In genomic region chr18:39913790-39914366, GRCh38 we compare ENCODE assay signal across 13 cellular contexts.
DNase-seq lines count a peak whose midpoint lies in the region; ATAC-seq and TF ChIP-seq lines count a peak whose summit lies in the region.
"Had no signal": no experiment of that assay in that cellular context is flagged by ENCODE, and none has a peak within 500 bp of the region (broad histone marks: within the 10 kb centered on the region; RNA-seq: fewer than 3 reads in every experiment).

No MANE protein-coding gene starts in this region.

- DNase-seq in SK-N-SH = no peak
- DNase-seq in epithelial cell of esophagus (ENCODE audit: low read depth) = peak; percentile 33
- no peak for DNase-seq in mesothelial cell of epicardium (ENCODE audit: low spot score in 2 of 2, unreplicated experiment in 2 of 2)
- DNase-seq in retina = peak; percentile 5
- DNase-seq in LoVo (ENCODE audit: low spot score) = no peak
- no peak for DNase-seq in NCI-H526 (lab: John Stamatoyannopoulos, UW)
- DNase-seq: AML-193; CD8-positive, alpha-beta memory T cell; DMS 273 treated with DMSO at 0.1 percent for 48 hours had no signal

- peak overlapping the region; percentile 51 for H3K27ac Mint-ChIP-seq in mesothelial cell of epicardium
- H3K27ac Mint-ChIP-seq: CD8-positive, alpha-beta memory T cell had no signal

- H3K36me3 ChIP-seq in SK-N-SH (replicated peaks in 1 of 2; ENCODE audit: control insufficient read depth in 1 of 2, insufficient read depth in 2 of 2, low read length in 1 of 2) = no peaks in the 10 kb centered on the region
- H3K36me3 ChIP-seq: BLaER1 had no signal

- H2AFZ ChIP-seq in SK-N-SH (ENCODE audit: low read depth) = no peak overlapping the region

- H3F3A ChIP-seq in SK-N-SH (replicated peaks; ENCODE audit: insufficient read depth) = no peaks in the 10 kb centered on the region

- H3K79me2 ChIP-seq in SK-N-SH (ENCODE audit: insufficient read depth) = no peaks in the 10 kb centered on the region

- no peaks in the 10 kb centered on the region for H3K27me3 Mint-ChIP-seq in mesothelial cell of epicardium (ENCODE audit: low read depth)

- POLR2A ChIA-PET in SK-N-SH (lab: Yijun Ruan, JAX) = interaction anchor here (0.7 kb wide), 1 partner anchor 1166 kb away, joined by 3 read pairs; no protein-coding TSS in a partner anchor

- ATAC-seq in SK-N-SH treated with all-trans-retinoic acid at 6 μM for 48 hours = no peak
- no peak for ATAC-seq in GM21723 (IDR thresholded peaks at IDR 0.05; ENCODE audit: unreplicated experiment)

- H3K4me3 ChIP-seq in SK-N-SH (ENCODE audit: low read depth in 2 of 2, low read length in 1 of 2) = no peak overlapping the region
- no peak overlapping the region for H3K4me3 ChIP-seq in epithelial cell of esophagus (ENCODE audit: low read length)
- H3K4me3 ChIP-seq: BLaER1 had no signal

- H3K9me3 ChIP-seq in SK-N-SH = no peaks in the 10 kb centered on the region; the same call in 1 of the 2 replicates
- H3K9me3 ChIP-seq: BLaER1 had no signal

- CTCF ChIA-PET in SK-N-SH (lab: Yijun Ruan, JAX) = interaction anchor here (1.4 kb wide), 1 partner anchor 20 kb away, joined by 3 read pairs; no protein-coding TSS in a partner anchor

- no peak overlapping the region for H3K27ac ChIP-seq in SK-N-SH (ENCODE audit: low read depth in 2 of 2, low read length in 1 of 2)
- H3K27ac ChIP-seq: 22Rv1, BLaER1 had no signal

- TF ChIP-seq RAD21 in SK-N-SH (IDR thresholded peaks at IDR 0.05; ENCODE audit: low read length) = no peak

- H4K20me1 ChIP-seq in SK-N-SH (ENCODE audit: insufficient read depth) = no peaks in the 10 kb centered on the region
- H4K20me1 ChIP-seq: BLaER1 had no signal

- no peak overlapping the region for H3K9ac ChIP-seq in SK-N-SH
- H3K9ac ChIP-seq: BLaER1 had no signal

- WGBS in SK-N-SH (ENCODE audit: low lambda C conversion rate) = 44% methylated on average over 4 of the region's 4 CpGs

- H3K27me3 ChIP-seq in SK-N-SH (ENCODE audit: insufficient read depth) = no peaks in the 10 kb centered on the region
- H3K27me3 ChIP-seq: BLaER1 had no signal

- H3K9me2 ChIP-seq in SK-N-SH = no peaks in the 10 kb centered on the region

- TF ChIP-seq CTCF in SK-N-SH (IDR thresholded peaks at IDR 0.05) = no peak
- no peak for TF ChIP-seq CTCF in epithelial cell of esophagus (IDR thresholded peaks at IDR 0.05; ENCODE audit: insufficient read depth, low read depth, low read length, missing control alignments)
- TF ChIP-seq CTCF in mesothelial cell of epicardium (IDR thresholded peaks at IDR 0.05; ENCODE audit: unreplicated experiment) = no peak

- H3K4me1 Mint-ChIP-seq in mesothelial cell of epicardium = peaks cover 34% of the 10 kb centered on the region
- H3K4me1 Mint-ChIP-seq: CD8-positive, alpha-beta memory T cell had no signal

- H3K9me3 Mint-ChIP-seq in mesothelial cell of epicardium = peaks cover 17% of the 10 kb centered on the region

- H3K36me3 Mint-ChIP-seq in mesothelial cell of epicardium = peaks cover 8% of the 10 kb centered on the region
- H3K36me3 Mint-ChIP-seq: CD8-positive, alpha-beta memory T cell had no signal

- peaks cover 0 to 2% of the 10 kb centered on the region in 2 experiments; a peak in 1 of 4 replicates for H3K4me1 ChIP-seq in SK-N-SH (ENCODE audit: control insufficient read depth in 1 of 2, insufficient read depth in 2 of 2, low read depth in 1 of 2, low read length in 1 of 2)
- H3K4me1 ChIP-seq: BLaER1 had no signal

- no peak overlapping the region for H3K4me2 ChIP-seq in SK-N-SH
- H3K4me2 ChIP-seq: BLaER1 had no signal

- TF ChIP-seq EP300 in SK-N-SH (IDR thresholded peaks at IDR 0.05; ENCODE audit: borderline replicate concordance in 1 of 2, low read depth in 1 of 2, low read length in 1 of 2) = no peak

- no peak overlapping the region for H3K4me3 Mint-ChIP-seq in mesothelial cell of epicardium
- H3K4me3 Mint-ChIP-seq: CD8-positive, alpha-beta memory T cell had no signal

TF ChIP-seq in SK-N-SH treated with all-trans-retinoic acid at 6 μM for 48 hours, 23 proteins besides CTCF, POLR2A, EP300 and RAD21:
- no peak for TF ChIP-seq SNAI2 (CRISPR knock-in tag; IDR thresholded peaks at IDR 0.05)
- no peak for TF ChIP-seq POU6F1 (CRISPR knock-in tag; IDR thresholded peaks at IDR 0.05; ENCODE audit: borderline replicate concordance, low read depth)
- peak; percentile 53 for TF ChIP-seq ISL1 (CRISPR knock-in tag; IDR thresholded peaks at IDR 0.05)
- no peak for TF ChIP-seq OSR1 (CRISPR knock-in tag; IDR thresholded peaks at IDR 0.05)

TF ChIP-seq in SK-N-SH, 30 proteins besides CTCF, POLR2A, EP300 and RAD21:
- TF ChIP-seq SIN3A (IDR thresholded peaks at IDR 0.05; ENCODE audit: borderline replicate concordance, low read depth, low read length) (no peak), GATA2 (CRISPR knock-in tag; IDR thresholded peaks at IDR 0.05) (no peak), SMC3 (IDR thresholded peaks at IDR 0.05; ENCODE audit: low read depth, low read length) (no peak), GABPA (IDR thresholded peaks at IDR 0.05; ENCODE audit: low read depth) (no peak), MXI1 (IDR thresholded peaks at IDR 0.05; ENCODE audit: low read depth, low read length) (no peak), POLR2AphosphoS5 (IDR thresholded peaks at IDR 0.05; ENCODE audit: low read depth, low read length) (no peak), NFIC (IDR thresholded peaks at IDR 0.05; ENCODE audit: borderline replicate concordance) (no peak), RCOR1 (IDR thresholded peaks at IDR 0.05; ENCODE audit: low read length) (no peak), FOXM1 (IDR thresholded peaks at IDR 0.05; ENCODE audit: low read depth) (no peak), USF1 (IDR thresholded peaks at IDR 0.05; ENCODE audit: borderline replicate concordance, low read depth) (no peak), CHD2 (IDR thresholded peaks at IDR 0.05; ENCODE audit: low read length, partially characterized antibody) (no peak), EZH2phosphoT487 (IDR thresholded peaks at IDR 0.05; ENCODE audit: borderline replicate concordance, low read depth) (no peak), JUND (IDR thresholded peaks at IDR 0.05) (no peak), TAF1 (IDR thresholded peaks at IDR 0.05; ENCODE audit: borderline replicate concordance, low read depth, low read length) (no peak), TEAD4 (IDR thresholded peaks at IDR 0.05; ENCODE audit: borderline replicate concordance, insufficient read depth) (no peak)
- TF ChIP-seq, protein P1, sequence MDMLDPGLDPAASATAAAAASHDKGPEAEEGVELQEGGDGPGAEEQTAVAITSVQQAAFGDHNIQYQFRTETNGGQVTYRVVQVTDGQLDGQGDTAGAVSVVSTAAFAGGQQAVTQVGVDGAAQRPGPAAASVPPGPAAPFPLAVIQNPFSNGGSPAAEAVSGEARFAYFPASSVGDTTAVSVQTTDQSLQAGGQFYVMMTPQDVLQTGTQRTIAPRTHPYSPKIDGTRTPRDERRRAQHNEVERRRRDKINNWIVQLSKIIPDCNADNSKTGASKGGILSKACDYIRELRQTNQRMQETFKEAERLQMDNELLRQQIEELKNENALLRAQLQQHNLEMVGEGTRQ (IDR thresholded peaks at IDR 0.05; ENCODE audit: borderline replicate concordance, low read depth, low read length) = no peak
- TF ChIP-seq, protein P2, sequence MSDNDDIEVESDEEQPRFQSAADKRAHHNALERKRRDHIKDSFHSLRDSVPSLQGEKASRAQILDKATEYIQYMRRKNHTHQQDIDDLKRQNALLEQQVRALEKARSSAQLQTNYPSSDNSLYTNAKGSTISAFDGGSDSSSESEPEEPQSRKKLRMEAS (IDR thresholded peaks at IDR 0.05; ENCODE audit: low read depth) = no peak
- TF ChIP-seq, protein P3, sequence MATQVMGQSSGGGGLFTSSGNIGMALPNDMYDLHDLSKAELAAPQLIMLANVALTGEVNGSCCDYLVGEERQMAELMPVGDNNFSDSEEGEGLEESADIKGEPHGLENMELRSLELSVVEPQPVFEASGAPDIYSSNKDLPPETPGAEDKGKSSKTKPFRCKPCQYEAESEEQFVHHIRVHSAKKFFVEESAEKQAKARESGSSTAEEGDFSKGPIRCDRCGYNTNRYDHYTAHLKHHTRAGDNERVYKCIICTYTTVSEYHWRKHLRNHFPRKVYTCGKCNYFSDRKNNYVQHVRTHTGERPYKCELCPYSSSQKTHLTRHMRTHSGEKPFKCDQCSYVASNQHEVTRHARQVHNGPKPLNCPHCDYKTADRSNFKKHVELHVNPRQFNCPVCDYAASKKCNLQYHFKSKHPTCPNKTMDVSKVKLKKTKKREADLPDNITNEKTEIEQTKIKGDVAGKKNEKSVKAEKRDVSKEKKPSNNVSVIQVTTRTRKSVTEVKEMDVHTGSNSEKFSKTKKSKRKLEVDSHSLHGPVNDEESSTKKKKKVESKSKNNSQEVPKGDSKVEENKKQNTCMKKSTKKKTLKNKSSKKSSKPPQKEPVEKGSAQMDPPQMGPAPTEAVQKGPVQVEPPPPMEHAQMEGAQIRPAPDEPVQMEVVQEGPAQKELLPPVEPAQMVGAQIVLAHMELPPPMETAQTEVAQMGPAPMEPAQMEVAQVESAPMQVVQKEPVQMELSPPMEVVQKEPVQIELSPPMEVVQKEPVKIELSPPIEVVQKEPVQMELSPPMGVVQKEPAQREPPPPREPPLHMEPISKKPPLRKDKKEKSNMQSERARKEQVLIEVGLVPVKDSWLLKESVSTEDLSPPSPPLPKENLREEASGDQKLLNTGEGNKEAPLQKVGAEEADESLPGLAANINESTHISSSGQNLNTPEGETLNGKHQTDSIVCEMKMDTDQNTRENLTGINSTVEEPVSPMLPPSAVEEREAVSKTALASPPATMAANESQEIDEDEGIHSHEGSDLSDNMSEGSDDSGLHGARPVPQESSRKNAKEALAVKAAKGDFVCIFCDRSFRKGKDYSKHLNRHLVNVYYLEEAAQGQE (IDR thresholded peaks at IDR 0.05; ENCODE audit: low read depth, low read length) = no peak
- TF ChIP-seq, protein P4, sequence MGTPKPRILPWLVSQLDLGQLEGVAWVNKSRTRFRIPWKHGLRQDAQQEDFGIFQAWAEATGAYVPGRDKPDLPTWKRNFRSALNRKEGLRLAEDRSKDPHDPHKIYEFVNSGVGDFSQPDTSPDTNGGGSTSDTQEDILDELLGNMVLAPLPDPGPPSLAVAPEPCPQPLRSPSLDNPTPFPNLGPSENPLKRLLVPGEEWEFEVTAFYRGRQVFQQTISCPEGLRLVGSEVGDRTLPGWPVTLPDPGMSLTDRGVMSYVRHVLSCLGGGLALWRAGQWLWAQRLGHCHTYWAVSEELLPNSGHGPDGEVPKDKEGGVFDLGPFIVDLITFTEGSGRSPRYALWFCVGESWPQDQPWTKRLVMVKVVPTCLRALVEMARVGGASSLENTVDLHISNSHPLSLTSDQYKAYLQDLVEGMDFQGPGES (IDR thresholded peaks at IDR 0.05; ENCODE audit: low read depth, low read length) = no peak

Comparison
In these comparisons a context has a peak if more than half of its experiments do, and no peak if none do; other contexts are left out.
1. DNase-seq: peak in epithelial cell of esophagus (single experiment) and retina (single experiment); none in SK-N-SH (single experiment), mesothelial cell of epicardium (0 of 2), LoVo (single experiment) and NCI-H526 (0 of 2).